Comparison of ENCODE assay signal across 10 cellular contexts in the genomic region with DNA sequence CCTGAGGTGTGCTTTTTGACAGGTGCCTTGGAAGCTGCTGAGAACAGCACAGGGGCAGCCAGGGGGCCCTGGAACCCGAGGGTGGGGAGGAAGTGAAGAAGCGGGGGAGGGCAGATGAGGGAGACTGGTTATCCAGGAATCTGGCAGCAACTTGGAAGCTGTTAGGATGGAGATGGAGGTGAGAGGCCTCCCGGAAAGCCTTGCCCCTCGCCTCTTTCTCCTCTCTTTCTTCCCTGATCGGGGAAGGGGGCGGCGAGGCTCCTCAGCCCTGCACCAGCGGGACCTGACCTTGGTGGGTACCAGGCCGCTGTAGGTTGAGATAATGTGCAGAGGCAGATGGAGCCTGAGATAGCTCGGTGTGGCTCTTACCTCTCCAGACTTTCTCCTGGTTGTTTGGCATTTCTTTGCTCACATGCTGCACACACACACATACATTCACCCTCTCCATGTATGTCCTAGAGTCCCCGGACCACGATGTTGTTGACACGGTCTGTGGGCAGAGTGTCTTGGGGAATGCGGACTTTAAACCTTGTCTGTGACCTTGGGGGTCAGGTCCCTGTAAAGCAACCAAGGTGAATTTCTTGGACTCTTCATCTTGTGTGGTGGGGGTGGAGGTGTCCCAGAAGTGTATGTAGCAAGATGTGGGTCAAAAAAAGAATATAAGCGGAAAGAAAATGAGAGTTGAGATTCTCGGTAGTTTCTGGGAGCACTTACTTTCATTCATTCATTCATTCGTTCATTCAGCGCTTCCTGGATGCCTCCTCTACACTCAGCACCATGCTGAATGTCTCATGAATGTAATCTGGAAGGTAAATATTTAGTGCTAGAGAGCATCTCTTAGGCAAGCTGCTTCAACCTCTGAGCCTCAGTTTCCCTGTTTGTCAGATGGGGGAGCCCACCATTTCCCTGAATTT. TPM values are rescaled to one million over a fixed set of nuclear protein-coding genes. Genes with fewer than 3 reads are reported as not detected.
DNase-seq lines count a peak whose midpoint lies in the region; ATAC-seq, FAIRE-seq and TF ChIP-seq lines count a peak whose summit lies in the region.
"Had no signal": no experiment of that assay in that cellular context is flagged by ENCODE, and none has a peak within 500 bp of the region (broad histone marks: within the 10 kb centered on the region; RNA-seq: fewer than 3 reads in every experiment).

No MANE protein-coding gene starts in this region.

- ATAC-seq in CD8-positive, alpha-beta T cell: no peak
- ATAC-seq in HG03439 (IDR thresholded peaks at IDR 0.05; ENCODE audit: unreplicated experiment) (no peak), HG02571 (IDR thresholded peaks at IDR 0.05; ENCODE audit: unreplicated experiment) (no peak)
- ATAC-seq: stimulated activated naive B cell treated with anti-CD40 and anti-IgM and Interleukin-4, amounts not matched to agents 10 μg/mL and 1 μg/mL and 100 μg/mL, for 72 hours had no signal

- H4K5ac ChIP-seq in mesendoderm (ENCODE audit: low read length): no peak overlapping the region

- no peak overlapping the region for H4K8ac ChIP-seq in mesendoderm (ENCODE audit: low read depth, low read length)

- peak overlapping the region; percentile 2 for H2AK5ac ChIP-seq in mesendoderm (ENCODE audit: low read length)

- H3K27me3 ChIP-seq in HUES48 (ENCODE audit: control insufficient read depth, insufficient read depth, low read length) (no peaks in the 10 kb centered on the region), bronchial epithelial cell (ENCODE audit: control insufficient read depth, insufficient read depth, low read length) (no peaks in the 10 kb centered on the region), mesendoderm (ENCODE audit: insufficient read depth, low read length, poor library complexity) (no peaks in the 10 kb centered on the region)
- H3K27me3 ChIP-seq in CD8-positive, alpha-beta T cell (ENCODE audit: insufficient read depth, low read length): no peaks in the 10 kb centered on the region

- peaks cover 7% of the 10 kb centered on the region for H3K79me1 ChIP-seq in mesendoderm (ENCODE audit: low read length)

- H2BK120ac ChIP-seq in mesendoderm (ENCODE audit: low read depth, low read length): no peak overlapping the region

- peak overlapping the region; percentile 30 for H3K4me2 ChIP-seq in mesendoderm (ENCODE audit: low read length)

- H3K18ac ChIP-seq in mesendoderm (ENCODE audit: low read length): no peak overlapping the region

- H3K27ac ChIP-seq in HUES48 (ENCODE audit: low read depth, low read length): no peak overlapping the region
- no peak overlapping the region for H3K27ac ChIP-seq in mesendoderm (ENCODE audit: low read depth, low read length)
- no peak overlapping the region for H3K27ac ChIP-seq in CD8-positive, alpha-beta T cell (ENCODE audit: low read depth, low read length)

- H3K27ac Mint-ChIP-seq in CD8-positive, alpha-beta T cell: no peak overlapping the region
- H3K27ac Mint-ChIP-seq: stimulated activated naive B cell treated with anti-CD40 and anti-IgM and Interleukin-4, amounts not matched to agents 10 μg/mL and 1 μg/mL and 100 μg/mL, for 72 hours; T-helper 2 cell treated with Interferon-gamma antibody and Interleukin-4, amounts not matched to agents 5 μg/mL and 100 μg/mL, for 36 hours had no signal

- H3K4me1 ChIP-seq in HUES48 (ENCODE audit: control insufficient read depth, insufficient read depth, low read length) (peaks cover 40% of the 10 kb centered on the region), mesendoderm (ENCODE audit: control insufficient read depth, low read depth, low read length) (peaks cover 5% of the 10 kb centered on the region)
- no peaks in the 10 kb centered on the region for H3K4me1 ChIP-seq in CD8-positive, alpha-beta T cell (ENCODE audit: insufficient read depth, low read length)

- H3K4me3 ChIP-seq in AG10803 (ENCODE audit: low read length): peak overlapping the region; percentile 63
- peak overlapping the region; percentile 79 for H3K4me3 ChIP-seq in HUES48 (ENCODE audit: low read depth, low read length)
- H3K4me3 ChIP-seq in bronchial epithelial cell (ENCODE audit: low read depth, low read length): peak overlapping the region; percentile 61
- H3K4me3 ChIP-seq in mesendoderm (ENCODE audit: low read length): no peak overlapping the region
- no peak overlapping the region for H3K4me3 ChIP-seq in CD8-positive, alpha-beta T cell (ENCODE audit: low read depth, low read length)

- H2BK15ac ChIP-seq in mesendoderm (replicated peaks; ENCODE audit: low read depth): no peak overlapping the region

- peaks cover 9% of the 10 kb centered on the region for H3K4me1 Mint-ChIP-seq in CD8-positive, alpha-beta T cell (ENCODE audit: low read depth)

- H3K36me3 ChIP-seq in HUES48 (ENCODE audit: control insufficient read depth, insufficient read depth, low read length): peaks cover 3% of the 10 kb centered on the region; the same call in 1 of the 2 replicates
- peaks cover 3% of the 10 kb centered on the region for H3K36me3 ChIP-seq in bronchial epithelial cell (ENCODE audit: control insufficient read depth, insufficient read depth, low read length)
- H3K36me3 ChIP-seq in mesendoderm (ENCODE audit: control insufficient read depth, insufficient read depth, low read length): no peaks in the 10 kb centered on the region
- no peaks in the 10 kb centered on the region for H3K36me3 ChIP-seq in CD8-positive, alpha-beta T cell (ENCODE audit: insufficient read depth, low read length)

- FAIRE-seq in bronchial epithelial cell (lab: Jason Lieb, UNC): no peak

- H3K79me2 ChIP-seq in mesendoderm (ENCODE audit: control insufficient read depth, insufficient read depth, low read length): peaks cover 24% of the 10 kb centered on the region

- H2BK5ac ChIP-seq in mesendoderm (ENCODE audit: low read length): no peak overlapping the region

- POLR2A ChIA-PET in CD8-positive, alpha-beta T cell (lab: Charles Lee): no interaction called here

- H3K27me3 Mint-ChIP-seq in CD8-positive, alpha-beta T cell (ENCODE audit: low read depth): peaks cover 46% of the 10 kb centered on the region

- peak overlapping the region; percentile 38 for H3K4ac ChIP-seq in mesendoderm (ENCODE audit: low read depth, low read length)

- no peak overlapping the region for H3K9ac ChIP-seq in HUES48 (ENCODE audit: low read depth, low read length)
- H3K9ac ChIP-seq in mesendoderm (ENCODE audit: low read length): peak overlapping the region; percentile 48

- H3K36me3 Mint-ChIP-seq in CD8-positive, alpha-beta T cell: no peaks in the 10 kb centered on the region

- H3K9me3 Mint-ChIP-seq in CD8-positive, alpha-beta T cell: no peaks in the 10 kb centered on the region
- H3K9me3 Mint-ChIP-seq: T-helper 2 cell treated with Interferon-gamma antibody and Interleukin-4, amounts not matched to agents 5 μg/mL and 100 μg/mL, for 36 hours had no signal

- H3K56ac ChIP-seq in mesendoderm (ENCODE audit: low read length): peak overlapping the region; percentile 17

- no peaks in the 10 kb centered on the region for H3K9me3 ChIP-seq in HUES48 (ENCODE audit: control insufficient read depth, insufficient read depth, low read length)
- H3K9me3 ChIP-seq in CD8-positive, alpha-beta T cell (ENCODE audit: low read length): no peaks in the 10 kb centered on the region

- no peak overlapping the region for H3K4me3 Mint-ChIP-seq in CD8-positive, alpha-beta T cell
- H3K4me3 Mint-ChIP-seq: stimulated activated naive B cell treated with anti-CD40 and anti-IgM and Interleukin-4, amounts not matched to agents 10 μg/mL and 1 μg/mL and 100 μg/mL, for 72 hours; T-helper 2 cell treated with Interferon-gamma antibody and Interleukin-4, amounts not matched to agents 5 μg/mL and 100 μg/mL, for 36 hours had no signal

- DNase-seq in AG10803 (ENCODE audit: low read depth) (no peak), bronchial epithelial cell (ENCODE audit: low read depth) (no peak), mesendoderm (no peak)
- DNase-seq in CD8-positive, alpha-beta T cell: no peak
- no peak for DNase-seq in stimulated activated CD4-positive, alpha-beta T cell treated with anti-CD3 and anti-CD28 coated beads, Interleukin-12 subunit alpha, Interleukin-12 subunit beta, amount 100 ng/mL, for 4 hours
- DNase-seq: stimulated activated naive B cell treated with anti-CD40 and anti-IgM and Interleukin-4, amounts not matched to agents 10 μg/mL and 1 μg/mL and 100 μg/mL, for 72 hours had no signal

- no CpG with 5 or more reads among the region's 18 CpGs for WGBS in mesendoderm (ENCODE audit: extremely low coverage, insufficient coverage, low lambda C conversion rate)

- intact Hi-C loops in CD8-positive, alpha-beta T cell (cut with DNase I, micrococcal nuclease): no loop called here

- no peak for TF ChIP-seq CTCF in AG10803 (conservative IDR thresholded peaks at IDR 0.05; ENCODE audit: low read length)
- no peak for TF ChIP-seq CTCF in bronchial epithelial cell (IDR thresholded peaks at IDR 0.05; ENCODE audit: insufficient read depth, low read length, severe bottlenecking)
- no peak for TF ChIP-seq CTCF in CD8-positive, alpha-beta T cell (IDR thresholded peaks at IDR 0.05)

- H3K23ac ChIP-seq in mesendoderm (ENCODE audit: low read length): no peak overlapping the region

- CTCF ChIA-PET in CD8-positive, alpha-beta T cell (lab: Charles Lee): no interaction called here

RNA-seq across cellular contexts. Expression of a gene that starts 1.6 kb away (rescaled TPM):
- 20.8 and 23.2 TPM in 2 replicates for total RNA-seq in bronchial epithelial cell
- 23.3 TPM for polyA plus RNA-seq in mesendoderm (2013, experiment 1 of 2)
- polyA plus RNA-seq in mesendoderm (2013, experiment 2 of 2): 24.1 TPM
- not detected for total RNA-seq in CD8-positive, alpha-beta T cell

Comparison
In these comparisons a context has a peak if more than half of its experiments do, and no peak if none do; other contexts are left out.
1. H3K4me3 ChIP-seq: peak in AG10803 (single experiment), HUES48 (single experiment) and bronchial epithelial cell (single experiment); none in mesendoderm (single experiment) and CD8-positive, alpha-beta T cell (single experiment).
2. RNA of a gene that starts 1.6 kb away (total RNA-seq): 20.8 to 23.2 TPM in bronchial epithelial cell; not detected in CD8-positive, alpha-beta T cell; every median in the first group is over 10 times any median in the second.